Comparison of ENCODE assay signal across 8 cellular contexts in genomic region chr3:128845695-128846491, GRCh38. TPM values are rescaled to one million over a fixed set of nuclear protein-coding genes. Genes with fewer than 3 reads are reported as not detected.
A peak's percentile ranks its signal among the peaks of the same experiment; 100 is the strongest.
DNase-seq lines count a peak whose midpoint lies in the region; ATAC-seq, FAIRE-seq and TF ChIP-seq lines count a peak whose summit lies in the region.

No MANE protein-coding gene starts in this region.

- H3K9ac ChIP-seq in neural progenitor cell: no peak overlapping the region
- H3K9ac ChIP-seq in stomach smooth muscle (ENCODE audit: low read length in 2 of 2): peak overlapping the region; percentile 51 to 72

- H3K27me3 Mint-ChIP-seq in CD14-positive monocyte (ENCODE audit: low read depth in 3 of 3) (peaks cover 0 to 3% (median 0%) of the 10 kb centered on the region in 3 donors), IgD-negative memory B cell (no peaks in the 10 kb centered on the region), neural progenitor cell (ENCODE audit: insufficient read depth, low read depth) (peaks cover 3% of the 10 kb centered on the region)

- H3K27ac ChIP-seq in neural progenitor cell (no peak overlapping the region), stomach smooth muscle (ENCODE audit: low read length) (peak overlapping the region; percentile 66)

- intact Hi-C loops in CD14-positive monocyte (cut with micrococcal nuclease): loop anchor here in 1 of 2 donors (5.0 kb wide), 1 partner anchor 34 kb away; no protein-coding TSS in a partner anchor

- no peaks in the 10 kb centered on the region for H3K27me3 ChIP-seq in neural progenitor cell
- H3K27me3 ChIP-seq in stomach smooth muscle (ENCODE audit: control insufficient read depth in 1 of 2, insufficient read depth in 2 of 2, low read length in 2 of 2): no peaks in the 10 kb centered on the region

- peak; percentile 58 for ATAC-seq in GM21360 (IDR thresholded peaks at IDR 0.05; ENCODE audit: unreplicated experiment)

- TF ChIP-seq CTCF in CD14-positive monocyte (IDR thresholded peaks at IDR 0.05): peak; percentile 76
- TF ChIP-seq CTCF in neural progenitor cell (IDR thresholded peaks at IDR 0.05): peak; percentile 50

- no peak overlapping the region for H2AFZ ChIP-seq in neural progenitor cell (replicated peaks)

- H3K4me1 ChIP-seq in neural progenitor cell (peaks cover 6% of the 10 kb centered on the region), stomach smooth muscle (ENCODE audit: control insufficient read depth, insufficient read depth, low read length) (peaks cover 13% of the 10 kb centered on the region)

- H3K27ac Mint-ChIP-seq in CD14-positive monocyte (peak overlapping the region; percentile 54 to 90 (median 84)), IgD-negative memory B cell (peak overlapping the region in 2 of 3 donors; percentile 85 to 92), neural progenitor cell (no peak overlapping the region)

- H3K4me3 ChIP-seq in neural progenitor cell (peak overlapping the region; percentile 24), stomach smooth muscle (ENCODE audit: low read length in 2 of 2) (peak overlapping the region; percentile 69 to 72)

- H3K36me3 Mint-ChIP-seq in CD14-positive monocyte: no peaks in the 10 kb centered on the region
- no peaks in the 10 kb centered on the region for H3K36me3 Mint-ChIP-seq in IgD-negative memory B cell
- H3K36me3 Mint-ChIP-seq in neural progenitor cell: no peaks in the 10 kb centered on the region

- H3K9me3 ChIP-seq in neural progenitor cell (ENCODE audit: low read depth) (no peaks in the 10 kb centered on the region), stomach smooth muscle (ENCODE audit: control insufficient read depth in 2 of 2, low read length in 2 of 2) (no peaks in the 10 kb centered on the region)

- H3K79me2 ChIP-seq in neural progenitor cell (ENCODE audit: low read depth): no peaks in the 10 kb centered on the region

- H3K4me1 Mint-ChIP-seq in CD14-positive monocyte (peaks cover 59% of the 10 kb centered on the region), IgD-negative memory B cell (peaks cover 4 to 10% (median 7%) of the 10 kb centered on the region in 3 donors), neural progenitor cell (peaks cover 17% of the 10 kb centered on the region)

- no peak for FAIRE-seq in frontal cortex (lab: Jason Lieb, UNC)

- H3F3A ChIP-seq in neural progenitor cell (ENCODE audit: low read depth): no peaks in the 10 kb centered on the region

- H3K4me3 Mint-ChIP-seq in CD14-positive monocyte (peak overlapping the region; percentile 75 to 92), IgD-negative memory B cell (peak overlapping the region; percentile 77 to 91 (median 88)), neural progenitor cell (peak overlapping the region; percentile 79)

- peak; percentile 71 for DNase-seq in CD14-positive monocyte (ENCODE audit: low spot score)
- peak; percentile 60 for DNase-seq in SIG-M5 (lab: John Stamatoyannopoulos, UW)
- peak; percentile 71 for DNase-seq in activated gamma-delta T cell treated with anti-CD3 and anti-CD28 coated beads, Interleukin-2, amount 50 U/mL, for 16 hours (ENCODE audit: low read depth)
- DNase-seq in frontal cortex (ENCODE audit: low spot score in 2 of 2): peak; percentile 72 to 90
- peak; percentile 78 for DNase-seq in neural progenitor cell (ENCODE audit: low spot score)

- no peaks in the 10 kb centered on the region for H3K36me3 ChIP-seq in neural progenitor cell
- no peaks in the 10 kb centered on the region for H3K36me3 ChIP-seq in stomach smooth muscle (ENCODE audit: control insufficient read depth in 2 of 2, insufficient read depth in 2 of 2, low read length in 2 of 2)

- H4K20me1 ChIP-seq in neural progenitor cell (ENCODE audit: low read depth): no peaks in the 10 kb centered on the region

- peaks cover 0 to 3% (median 0%) of the 10 kb centered on the region in 7 donors for H3K9me3 Mint-ChIP-seq in CD14-positive monocyte
- no peaks in the 10 kb centered on the region for H3K9me3 Mint-ChIP-seq in IgD-negative memory B cell
- no peaks in the 10 kb centered on the region for H3K9me3 Mint-ChIP-seq in neural progenitor cell

- H3K4me2 ChIP-seq in neural progenitor cell: peak overlapping the region; percentile 77

RNA-seq across cellular contexts. Expression of gene ACAD9, which starts 33.5 kb away (rescaled TPM):
- polyA plus RNA-seq in CD14-positive monocyte (10 to 100 TPM; 21.9 to 25.6 TPM), IgD-negative memory B cell (14.2 TPM)
- total RNA-seq in frontal cortex (27.7 TPM), neural progenitor cell (ENCODE audit: low replicate concordance) (25.0 and 35.7 TPM in 2 replicates)
